Comparison of ENCODE assay signal across 8 cellular contexts in genomic region chr11:74592441-74593362, GRCh38.
DNase-seq lines count a peak whose midpoint lies in the region; ATAC-seq and TF ChIP-seq lines count a peak whose summit lies in the region.

Gene POLD3 (plus strand): TSS chr11:74592582. CDS start chr11:74592659, 77 bp downstream.

- no peaks in the 10 kb centered on the region for H3K27me3 ChIP-seq in GM06990 (replicated peaks; ENCODE audit: control insufficient read depth, insufficient read depth, low read length)

- peak; percentile 89 for DNase-seq in GM06990 (ENCODE audit: extremely low read depth, insufficient read length)
- DNase-seq in NCI-H1092 (lab: John Stamatoyannopoulos, UW): peak; percentile 95
- DNase-seq in activated naive CD4-positive, alpha-beta T cell treated with anti-CD3 and anti-CD28 coated beads, Interleukin-2, amount 50 U/mL, for 16 hours: peak; percentile 96
- peak; percentile 76 for DNase-seq in germinal center (ENCODE audit: low spot score)
- DNase-seq in nucleus accumbens (lab: John Stamatoyannopoulos, UW): peak; percentile 62 to 98 (median 91)
- DNase-seq in superior temporal gyrus (ENCODE audit: extremely low spot score): peak; percentile 91

- TF ChIP-seq CTCF in GM06990 (IDR thresholded peaks at IDR 0.05; ENCODE audit: insufficient read depth, low read length, poor library complexity, severe bottlenecking): no peak

- H3K36me3 ChIP-seq in GM06990 (ENCODE audit: control insufficient read depth, insufficient read depth, low read length): no peaks in the 10 kb centered on the region; the same call in 1 of the 2 replicates

- ATAC-seq in HG02610 (IDR thresholded peaks at IDR 0.05; ENCODE audit: unreplicated experiment): peak; percentile 96
- ATAC-seq in SK-N-SH treated with all-trans-retinoic acid at 6 μM for 48 hours: peak; percentile 97

- peak within 1 kb of the TSS; percentile 96 for H3K4me3 ChIP-seq in GM06990 (replicated peaks; ENCODE audit: low read depth, low read length)

TF ChIP-seq in SK-N-SH treated with all-trans-retinoic acid at 6 μM for 48 hours, 23 proteins besides CTCF, POLR2A, EP300 and RAD21:
- TF ChIP-seq, protein P1, sequence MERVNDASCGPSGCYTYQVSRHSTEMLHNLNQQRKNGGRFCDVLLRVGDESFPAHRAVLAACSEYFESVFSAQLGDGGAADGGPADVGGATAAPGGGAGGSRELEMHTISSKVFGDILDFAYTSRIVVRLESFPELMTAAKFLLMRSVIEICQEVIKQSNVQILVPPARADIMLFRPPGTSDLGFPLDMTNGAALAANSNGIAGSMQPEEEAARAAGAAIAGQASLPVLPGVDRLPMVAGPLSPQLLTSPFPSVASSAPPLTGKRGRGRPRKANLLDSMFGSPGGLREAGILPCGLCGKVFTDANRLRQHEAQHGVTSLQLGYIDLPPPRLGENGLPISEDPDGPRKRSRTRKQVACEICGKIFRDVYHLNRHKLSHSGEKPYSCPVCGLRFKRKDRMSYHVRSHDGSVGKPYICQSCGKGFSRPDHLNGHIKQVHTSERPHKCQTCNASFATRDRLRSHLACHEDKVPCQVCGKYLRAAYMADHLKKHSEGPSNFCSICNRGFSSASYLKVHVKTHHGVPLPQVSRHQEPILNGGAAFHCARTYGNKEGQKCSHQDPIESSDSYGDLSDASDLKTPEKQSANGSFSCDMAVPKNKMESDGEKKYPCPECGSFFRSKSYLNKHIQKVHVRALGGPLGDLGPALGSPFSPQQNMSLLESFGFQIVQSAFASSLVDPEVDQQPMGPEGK (CRISPR knock-in tag; IDR thresholded peaks at IDR 0.05; ENCODE audit: borderline replicate concordance): no peak
- TF ChIP-seq ZC3H10 (CRISPR knock-in tag; IDR thresholded peaks at IDR 0.05): no peak
- TF ChIP-seq GLIS3 (CRISPR knock-in tag; IDR thresholded peaks at IDR 0.05): no peak
- TF ChIP-seq PPARA (CRISPR knock-in tag; IDR thresholded peaks at IDR 0.05; ENCODE audit: borderline replicate concordance): no peak
- TF ChIP-seq, protein P2, sequence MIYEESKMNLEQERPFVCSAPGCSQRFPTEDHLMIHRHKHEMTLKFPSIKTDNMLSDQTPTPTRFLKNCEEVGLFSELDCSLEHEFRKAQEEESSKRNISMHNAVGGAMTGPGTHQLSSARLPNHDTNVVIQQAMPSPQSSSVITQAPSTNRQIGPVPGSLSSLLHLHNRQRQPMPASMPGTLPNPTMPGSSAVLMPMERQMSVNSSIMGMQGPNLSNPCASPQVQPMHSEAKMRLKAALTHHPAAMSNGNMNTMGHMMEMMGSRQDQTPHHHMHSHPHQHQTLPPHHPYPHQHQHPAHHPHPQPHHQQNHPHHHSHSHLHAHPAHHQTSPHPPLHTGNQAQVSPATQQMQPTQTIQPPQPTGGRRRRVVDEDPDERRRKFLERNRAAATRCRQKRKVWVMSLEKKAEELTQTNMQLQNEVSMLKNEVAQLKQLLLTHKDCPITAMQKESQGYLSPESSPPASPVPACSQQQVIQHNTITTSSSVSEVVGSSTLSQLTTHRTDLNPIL (CRISPR knock-in tag; IDR thresholded peaks at IDR 0.05; ENCODE audit: low read depth): no peak
- TF ChIP-seq, protein P3, sequence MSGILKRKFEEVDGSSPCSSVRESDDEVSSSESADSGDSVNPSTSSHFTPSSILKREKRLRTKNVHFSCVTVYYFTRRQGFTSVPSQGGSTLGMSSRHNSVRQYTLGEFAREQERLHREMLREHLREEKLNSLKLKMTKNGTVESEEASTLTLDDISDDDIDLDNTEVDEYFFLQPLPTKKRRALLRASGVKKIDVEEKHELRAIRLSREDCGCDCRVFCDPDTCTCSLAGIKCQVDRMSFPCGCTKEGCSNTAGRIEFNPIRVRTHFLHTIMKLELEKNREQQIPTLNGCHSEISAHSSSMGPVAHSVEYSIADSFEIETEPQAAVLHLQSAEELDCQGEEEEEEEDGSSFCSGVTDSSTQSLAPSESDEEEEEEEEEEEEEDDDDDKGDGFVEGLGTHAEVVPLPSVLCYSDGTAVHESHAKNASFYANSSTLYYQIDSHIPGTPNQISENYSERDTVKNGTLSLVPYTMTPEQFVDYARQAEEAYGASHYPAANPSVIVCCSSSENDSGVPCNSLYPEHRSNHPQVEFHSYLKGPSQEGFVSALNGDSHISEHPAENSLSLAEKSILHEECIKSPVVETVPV (CRISPR knock-in tag; IDR thresholded peaks at IDR 0.05): no peak
- TF ChIP-seq, protein P4, sequence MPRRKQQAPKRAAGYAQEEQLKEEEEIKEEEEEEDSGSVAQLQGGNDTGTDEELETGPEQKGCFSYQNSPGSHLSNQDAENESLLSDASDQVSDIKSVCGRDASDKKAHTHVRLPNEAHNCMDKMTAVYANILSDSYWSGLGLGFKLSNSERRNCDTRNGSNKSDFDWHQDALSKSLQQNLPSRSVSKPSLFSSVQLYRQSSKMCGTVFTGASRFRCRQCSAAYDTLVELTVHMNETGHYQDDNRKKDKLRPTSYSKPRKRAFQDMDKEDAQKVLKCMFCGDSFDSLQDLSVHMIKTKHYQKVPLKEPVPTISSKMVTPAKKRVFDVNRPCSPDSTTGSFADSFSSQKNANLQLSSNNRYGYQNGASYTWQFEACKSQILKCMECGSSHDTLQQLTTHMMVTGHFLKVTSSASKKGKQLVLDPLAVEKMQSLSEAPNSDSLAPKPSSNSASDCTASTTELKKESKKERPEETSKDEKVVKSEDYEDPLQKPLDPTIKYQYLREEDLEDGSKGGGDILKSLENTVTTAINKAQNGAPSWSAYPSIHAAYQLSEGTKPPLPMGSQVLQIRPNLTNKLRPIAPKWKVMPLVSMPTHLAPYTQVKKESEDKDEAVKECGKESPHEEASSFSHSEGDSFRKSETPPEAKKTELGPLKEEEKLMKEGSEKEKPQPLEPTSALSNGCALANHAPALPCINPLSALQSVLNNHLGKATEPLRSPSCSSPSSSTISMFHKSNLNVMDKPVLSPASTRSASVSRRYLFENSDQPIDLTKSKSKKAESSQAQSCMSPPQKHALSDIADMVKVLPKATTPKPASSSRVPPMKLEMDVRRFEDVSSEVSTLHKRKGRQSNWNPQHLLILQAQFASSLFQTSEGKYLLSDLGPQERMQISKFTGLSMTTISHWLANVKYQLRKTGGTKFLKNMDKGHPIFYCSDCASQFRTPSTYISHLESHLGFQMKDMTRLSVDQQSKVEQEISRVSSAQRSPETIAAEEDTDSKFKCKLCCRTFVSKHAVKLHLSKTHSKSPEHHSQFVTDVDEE (CRISPR knock-in tag; IDR thresholded peaks at IDR 0.05): no peak
- TF ChIP-seq ARNTL (CRISPR knock-in tag; IDR thresholded peaks at IDR 0.05; ENCODE audit: borderline replicate concordance, low read depth): no peak

Comparison
In these comparisons a context has a peak if more than half of its experiments do, and no peak if none do; other contexts are left out.
1. Peak in every context shown above with its lines: DNase-seq, ATAC-seq and H3K4me3 ChIP-seq.